Comparison of ENCODE assay signal across 31 cellular contexts in the genomic region with DNA sequence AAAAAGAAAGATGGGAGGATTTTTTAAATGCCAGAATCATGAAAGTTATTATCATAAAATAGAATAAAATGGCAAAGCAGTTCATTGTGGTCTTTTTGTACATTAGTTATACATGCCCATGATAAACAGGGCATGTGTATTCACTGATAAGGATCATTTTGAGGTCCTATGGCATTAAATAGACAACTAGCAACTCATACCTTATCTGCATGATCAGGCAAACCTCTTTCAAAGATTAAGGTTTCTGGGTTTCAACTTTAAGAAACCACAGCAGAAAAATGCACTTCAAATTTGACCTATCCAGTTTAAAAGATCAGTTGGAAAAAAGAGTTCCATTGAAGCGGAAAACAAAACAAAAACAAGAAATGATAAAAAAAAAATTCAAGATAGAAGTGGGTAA. TPM values are rescaled to one million over a fixed set of nuclear protein-coding genes. Genes with fewer than 3 reads are reported as not detected.
"Had no signal": no experiment of that assay in that cellular context is flagged by ENCODE, and none has a peak within 500 bp of the region (broad histone marks: within the 10 kb centered on the region; RNA-seq: fewer than 3 reads in every experiment).

No MANE protein-coding gene starts in this region.

- H3K36me3 ChIP-seq: breast epithelium, colonic mucosa had no signal

- H3K9me3 ChIP-seq: colonic mucosa had no signal

- H3K4me3 ChIP-seq: breast epithelium, cardiac muscle cell, colonic mucosa, esophagus squamous epithelium, gastroesophageal sphincter, heart right ventricle, hepatocyte had no signal

- H3K79me2 ChIP-seq: hepatocyte had no signal

- ATAC-seq: activated CD4-positive, alpha-beta T cell treated with anti-CD3 and anti-CD28 coated beads for 36 hours; activated CD8-positive, alpha-beta memory T cell treated with anti-CD3 and anti-CD28 coated beads, Interleukin-2, amount 10 ng/mL, durations not matched to agents 7 days and 5 days; activated CD8-positive, alpha-beta T cell treated with anti-CD3 and anti-CD28 coated beads, Interleukin-2, amount 10 ng/mL, durations not matched to agents 7 days and 5 days; activated naive CD4-positive, alpha-beta T cell treated with anti-CD3 and anti-CD28 coated beads, Interleukin-2, amount 50 U/mL, for 72 hours; gastroesophageal sphincter; heart right ventricle had no signal

- H3K4me1 ChIP-seq: breast epithelium, colonic mucosa, esophagus squamous epithelium, gastroesophageal sphincter, heart right ventricle had no signal

- H2AFZ ChIP-seq: hepatocyte had no signal

- H3K9me3 Mint-ChIP-seq: activated CD4-positive, alpha-beta T cell treated with anti-CD3 and anti-CD28 coated beads, Interleukin-2, amount 10 ng/mL, durations not matched to agents 24 days and 14 days had no signal

- H3K27me3 ChIP-seq: breast epithelium, cardiac muscle cell, colonic mucosa, esophagus squamous epithelium, gastroesophageal sphincter, heart right ventricle, hepatocyte had no signal

- H3K36me3 Mint-ChIP-seq: activated naive CD4-positive, alpha-beta T cell treated with anti-CD3 and anti-CD28 coated beads, Interleukin-2, amount 10 ng/mL, durations not matched to agents 7 days and 5 days had no signal

- DNase-seq: activated CD4-positive, alpha-beta memory T cell treated with anti-CD3 and anti-CD28 coated beads for 36 hours; activated CD4-positive, alpha-beta T cell treated with anti-CD3 and anti-CD28 coated beads for 36 hours; activated CD4-positive, alpha-beta T cell treated with anti-CD3 and anti-CD28 coated beads, Interleukin-2, amount 10 ng/mL, durations not matched to agents 24 days and 14 days; activated CD4-positive, CD25-positive, alpha-beta regulatory T cell; activated CD4-positive, CD25-positive, alpha-beta regulatory T cell treated with anti-CD3 and anti-CD28 coated beads, Interleukin-2, amount 50 U/mL, for 72 hours; activated CD8-positive, alpha-beta memory T cell treated with anti-CD3 and anti-CD28 coated beads, Interleukin-2, amount 10 ng/mL, durations not matched to agents 7 days and 5 days; activated CD8-positive, alpha-beta memory T cell treated with anti-CD3 and anti-CD28 coated beads, Interleukin-2, amount 50 U/mL, for 4 hours; activated CD8-positive, alpha-beta T cell treated with anti-CD3 and anti-CD28 coated beads, Interleukin-2, amount 10 ng/mL, durations not matched to agents 7 days and 5 days; activated effector memory CD4-positive, alpha-beta T cell treated with anti-CD3 and anti-CD28 coated beads, Interleukin-2, amount 50 U/mL, for 16 hours; activated naive CD4-positive, alpha-beta T cell treated with anti-CD3 and anti-CD28 coated beads, Interleukin-2, amount 10 ng/mL, durations not matched to agents 7 days and 5 days; activated naive CD8-positive, alpha-beta T cell treated with anti-CD3 and anti-CD28 coated beads, Interleukin-2, amount 10 ng/mL, durations not matched to agents 7 days and 5 days; activated T-cell treated with anti-CD3 and anti-CD28 coated beads, Interleukin-2, amount 50 U/mL, for 1 hour; activated T-cell treated with anti-CD3 and anti-CD28 coated beads, Interleukin-2, amount 50 U/mL, for 48 hours; amniotic stem cell; anterior cingulate cortex; central memory CD4-positive, alpha-beta T cell; cerebellar nuclear complex; colonic mucosa; effector CD8-positive, alpha-beta T cell; esophagus squamous epithelium; foreskin melanocyte; heart right ventricle had no signal

- H3K27me3 Mint-ChIP-seq: activated CD4-positive, alpha-beta memory T cell treated with anti-CD3 and anti-CD28 coated beads for 36 hours; activated CD4-positive, alpha-beta T cell treated with anti-CD3 and anti-CD28 coated beads for 36 hours; activated CD4-positive, alpha-beta T cell treated with anti-CD3 and anti-CD28 coated beads, Interleukin-2, amount 10 ng/mL, durations not matched to agents 24 days and 14 days; activated CD8-positive, alpha-beta memory T cell treated with anti-CD3 and anti-CD28 coated beads, Interleukin-2, amount 10 ng/mL, durations not matched to agents 7 days and 5 days; activated naive CD4-positive, alpha-beta T cell treated with anti-CD3 and anti-CD28 coated beads, Interleukin-2, amount 10 ng/mL, durations not matched to agents 7 days and 5 days; activated naive CD8-positive, alpha-beta T cell treated with anti-CD3 and anti-CD28 coated beads, Interleukin-2, amount 10 ng/mL, durations not matched to agents 7 days and 5 days; brain had no signal

- H3K27ac Mint-ChIP-seq: activated CD4-positive, alpha-beta memory T cell treated with anti-CD3 and anti-CD28 coated beads for 36 hours; activated CD4-positive, alpha-beta T cell treated with anti-CD3 and anti-CD28 coated beads for 36 hours; activated CD4-positive, alpha-beta T cell treated with anti-CD3 and anti-CD28 coated beads, Interleukin-2, amount 10 ng/mL, durations not matched to agents 24 days and 14 days; activated CD8-positive, alpha-beta memory T cell treated with anti-CD3 and anti-CD28 coated beads, Interleukin-2, amount 10 ng/mL, durations not matched to agents 7 days and 5 days; activated CD8-positive, alpha-beta T cell treated with anti-CD3 and anti-CD28 coated beads, Interleukin-2, amount 10 ng/mL, durations not matched to agents 7 days and 5 days; activated naive CD4-positive, alpha-beta T cell treated with anti-CD3 and anti-CD28 coated beads, Interleukin-2, amount 10 ng/mL, durations not matched to agents 7 days and 5 days; activated naive CD4-positive, alpha-beta T cell treated with anti-CD3 and anti-CD28 coated beads, Interleukin-2, amount 50 U/mL, for 72 hours; activated naive CD8-positive, alpha-beta T cell treated with anti-CD3 and anti-CD28 coated beads, Interleukin-2, amount 10 ng/mL, durations not matched to agents 7 days and 5 days; activated T-helper 1 cell treated with anti-CD3 and anti-CD28 coated beads, Interleukin-12 subunit alpha, Interleukin-12 subunit beta, Interleukin-2, Interleukin-4 antibody, amounts not matched to agents 30 ng/mL and 10 ng/mL and 1 ng/mL, durations not matched to agents 14 hours and 24 hours and 36 hours; activated T-helper 2 cell treated with anti-CD3 and anti-CD28 coated beads, Interferon-gamma antibody, Interleukin-2, Interleukin-4, amounts not matched to agents 10 μg/mL and 5 μg/mL and 100 μg/mL, durations not matched to agents 14 hours and 24 hours and 36 hours; brain had no signal

- H3K4me3 Mint-ChIP-seq: activated CD4-positive, alpha-beta memory T cell treated with anti-CD3 and anti-CD28 coated beads for 36 hours; activated CD4-positive, alpha-beta T cell treated with anti-CD3 and anti-CD28 coated beads for 36 hours; activated CD4-positive, alpha-beta T cell treated with anti-CD3 and anti-CD28 coated beads, Interleukin-2, amount 10 ng/mL, durations not matched to agents 24 days and 14 days; activated CD8-positive, alpha-beta memory T cell treated with anti-CD3 and anti-CD28 coated beads, Interleukin-2, amount 10 ng/mL, durations not matched to agents 7 days and 5 days; activated CD8-positive, alpha-beta T cell treated with anti-CD3 and anti-CD28 coated beads, Interleukin-2, amount 10 ng/mL, durations not matched to agents 7 days and 5 days; activated naive CD4-positive, alpha-beta T cell treated with anti-CD3 and anti-CD28 coated beads, Interleukin-2, amount 10 ng/mL, durations not matched to agents 7 days and 5 days; activated naive CD8-positive, alpha-beta T cell treated with anti-CD3 and anti-CD28 coated beads, Interleukin-2, amount 10 ng/mL, durations not matched to agents 7 days and 5 days; activated T-helper 1 cell treated with anti-CD3 and anti-CD28 coated beads, Interleukin-12 subunit alpha, Interleukin-12 subunit beta, Interleukin-2, Interleukin-4 antibody, amounts not matched to agents 30 ng/mL and 10 ng/mL and 1 ng/mL, durations not matched to agents 14 hours and 24 hours and 36 hours; brain had no signal

- H3K27ac ChIP-seq: breast epithelium, cardiac muscle cell, colonic mucosa, epithelial cell of prostate, esophagus squamous epithelium, gastroesophageal sphincter, heart right ventricle, hepatocyte had no signal

- H3K4me2 ChIP-seq: hepatocyte had no signal

- H3K4me1 Mint-ChIP-seq: activated CD4-positive, alpha-beta T cell treated with anti-CD3 and anti-CD28 coated beads for 36 hours; activated CD4-positive, alpha-beta T cell treated with anti-CD3 and anti-CD28 coated beads, Interleukin-2, amount 10 ng/mL, durations not matched to agents 24 days and 14 days; activated CD8-positive, alpha-beta memory T cell treated with anti-CD3 and anti-CD28 coated beads, Interleukin-2, amount 10 ng/mL, durations not matched to agents 7 days and 5 days; activated naive CD4-positive, alpha-beta T cell treated with anti-CD3 and anti-CD28 coated beads, Interleukin-2, amount 10 ng/mL, durations not matched to agents 7 days and 5 days; activated naive CD8-positive, alpha-beta T cell treated with anti-CD3 and anti-CD28 coated beads, Interleukin-2, amount 10 ng/mL, durations not matched to agents 7 days and 5 days; brain had no signal

RNA-seq across cellular contexts. Expression of a gene that starts 22.8 kb away (rescaled TPM):
- total RNA-seq: activated CD8-positive, alpha-beta memory T cell treated with anti-CD3 and anti-CD28 coated beads, Interleukin-2, amount 10 ng/mL, durations not matched to agents 7 days and 5 days; activated CD8-positive, alpha-beta T cell treated with anti-CD3 and anti-CD28 coated beads, Interleukin-2, amount 10 ng/mL, durations not matched to agents 7 days and 5 days; activated naive CD8-positive, alpha-beta T cell treated with anti-CD3 and anti-CD28 coated beads, Interleukin-2, amount 10 ng/mL, durations not matched to agents 7 days and 5 days; activated T-helper 1 cell treated with anti-CD3 and anti-CD28 coated beads, Interleukin-12 subunit alpha, Interleukin-12 subunit beta, Interleukin-2, Interleukin-4 antibody, amounts not matched to agents 30 ng/mL and 10 ng/mL and 1 ng/mL, durations not matched to agents 14 hours and 24 hours and 36 hours had no signal
